Comparison of ENCODE assay signal across 31 cellular contexts in the genomic region with DNA sequence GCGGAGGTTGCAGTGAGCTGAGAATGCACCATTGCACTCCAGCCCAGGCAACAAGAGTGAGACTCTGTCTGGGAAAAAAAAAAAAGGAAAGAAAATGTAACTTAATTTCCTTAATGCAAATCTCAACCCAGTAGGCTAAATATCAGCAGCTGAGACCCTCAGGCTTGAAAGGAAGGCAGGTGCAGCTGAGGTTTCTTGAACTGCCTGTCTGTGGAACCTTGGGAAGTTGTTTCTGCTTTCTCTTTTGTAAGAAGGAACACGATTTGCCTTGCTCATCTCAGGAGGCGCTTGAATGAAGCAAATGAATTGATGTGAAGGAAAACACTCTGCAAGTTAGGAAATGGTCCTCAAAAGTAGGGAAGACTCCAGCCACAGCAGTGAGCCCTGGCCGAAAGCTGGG.
DNase-seq lines count a peak whose midpoint lies in the region; ATAC-seq and TF ChIP-seq lines count a peak whose summit lies in the region.
"Had no signal": no experiment of that assay in that cellular context is flagged by ENCODE, and none has a peak within 500 bp of the region (broad histone marks: within the 10 kb centered on the region; RNA-seq: fewer than 3 reads in every experiment).

No MANE protein-coding gene starts in this region.

- H3K36me3 ChIP-seq in DND-41 (ENCODE audit: insufficient read depth, low read length) (no peaks in the 10 kb centered on the region), neuronal stem cell (replicated peaks in 1 of 2; ENCODE audit: control insufficient read depth in 2 of 2, insufficient read depth in 2 of 2, low read length in 2 of 2) (no peaks in the 10 kb centered on the region), Caco-2 (ENCODE audit: control insufficient read depth, insufficient read depth, low read length) (no peaks in the 10 kb centered on the region)
- H3K36me3 ChIP-seq: BE2C; BLaER1; BLaER1 treated with 17β-estradiol and CSF1 and Interleukin-3, amounts not matched to agents 10 nM and 100 nM had no signal

- H3K27me3 Mint-ChIP-seq in Caco-2 (ENCODE audit: insufficient read depth, unreplicated experiment), result peaks cover 2% of the 10 kb centered on the region
- H3K27me3 Mint-ChIP-seq: B cell; CD4-positive, alpha-beta memory T cell; CD4-positive, alpha-beta T cell; CD4-positive, CD25-positive, alpha-beta regulatory T cell; CD8-positive, alpha-beta memory T cell had no signal

- no peak overlapping the region for H3K14ac ChIP-seq in neuronal stem cell (ENCODE audit: low read length)

- H4K8ac ChIP-seq in neuronal stem cell (ENCODE audit: low read depth, low read length), result no peak overlapping the region

- H3K4me3 ChIP-seq in DND-41 (ENCODE audit: low read depth in 1 of 2, low read length in 2 of 2), result peak overlapping the region in 1 of 2 experiments; percentile 7; a peak in 1 of 4 replicates
- no peak overlapping the region for H3K4me3 ChIP-seq in neuronal stem cell (ENCODE audit: low read length in 2 of 2)
- H3K4me3 ChIP-seq in Caco-2 (ENCODE audit: low read depth, low read length), result no peak overlapping the region
- H3K4me3 ChIP-seq: A549; BLaER1; BLaER1 treated with 17β-estradiol and CSF1 and Interleukin-3, amounts not matched to agents 10 nM and 100 nM had no signal

- H3K18ac ChIP-seq in neuronal stem cell (ENCODE audit: low read length), result no peak overlapping the region

- peaks cover 36% of the 10 kb centered on the region for H3K4me1 ChIP-seq in DND-41 (ENCODE audit: insufficient read depth, low read length)
- peaks cover 4 to 5% of the 10 kb centered on the region in 2 donors for H3K4me1 ChIP-seq in neuronal stem cell (ENCODE audit: control insufficient read depth in 2 of 2, insufficient read depth in 1 of 2, low read depth in 1 of 2, low read length in 2 of 2)
- H3K4me1 ChIP-seq in Caco-2, result no peaks in the 10 kb centered on the region
- H3K4me1 ChIP-seq: A549, BE2C had no signal

- H3K79me2 ChIP-seq in DND-41 (ENCODE audit: insufficient read depth, low read length), result no peaks in the 10 kb centered on the region

- peak overlapping the region; percentile 5 for H2BK120ac ChIP-seq in neuronal stem cell (ENCODE audit: low read depth, low read length)

- H3K4me2 ChIP-seq in DND-41 (ENCODE audit: insufficient read depth, low read length), result peak overlapping the region; percentile 53
- H3K4me2 ChIP-seq in neuronal stem cell (ENCODE audit: insufficient read depth, low read length, poor library complexity, severe bottlenecking), result no peak overlapping the region
- H3K4me2 ChIP-seq: A549, BLaER1 had no signal

- H3K36me3 Mint-ChIP-seq in Caco-2 (ENCODE audit: insufficient read depth, unreplicated experiment), result no peaks in the 10 kb centered on the region
- H3K36me3 Mint-ChIP-seq: CD14-positive monocyte; CD4-positive, alpha-beta memory T cell; CD4-positive, CD25-positive, alpha-beta regulatory T cell; CD8-positive, alpha-beta memory T cell; CD8-positive, alpha-beta T cell had no signal

- no peak overlapping the region for H3K4me3 Mint-ChIP-seq in Caco-2 (ENCODE audit: unreplicated experiment)
- H3K4me3 Mint-ChIP-seq: B cell; CD14-positive monocyte; CD4-positive, alpha-beta memory T cell; CD4-positive, alpha-beta T cell; CD4-positive, CD25-positive, alpha-beta regulatory T cell; CD8-positive, alpha-beta memory T cell; CD8-positive, alpha-beta T cell had no signal

- TF ChIP-seq CTCF in DND-41 (IDR thresholded peaks at IDR 0.05; ENCODE audit: borderline replicate concordance, extremely low read depth, low read length, poor library complexity, severe bottlenecking), result no peak
- TF ChIP-seq CTCF in Caco-2 (IDR thresholded peaks at IDR 0.05; ENCODE audit: insufficient read depth in 1 of 2, low read depth in 1 of 2, low read length in 1 of 2, severe bottlenecking in 1 of 2, unreplicated experiment in 1 of 2), result no peak

- intact Hi-C loops in Caco-2 (cut with micrococcal nuclease; ENCODE audit: unreplicated experiment), result no loop called here

- H4K20me1 ChIP-seq in DND-41 (ENCODE audit: insufficient read depth, low read length), result no peaks in the 10 kb centered on the region
- H4K20me1 ChIP-seq: BLaER1; BLaER1 treated with 17β-estradiol and CSF1 and Interleukin-3, amounts not matched to agents 10 nM and 100 nM had no signal

- no TSS peak for BruUV-seq in Caco-2 (replicated peaks; lab: Mats Ljungman, UMichigan)

- H3K23ac ChIP-seq in neuronal stem cell (ENCODE audit: low read depth, low read length, poor library complexity), result no peak overlapping the region

- H3K27me3 ChIP-seq in DND-41 (ENCODE audit: insufficient read depth, low read length, poor library complexity) (no peaks in the 10 kb centered on the region), neuronal stem cell (ENCODE audit: control insufficient read depth in 3 of 3, insufficient read depth in 3 of 3, low read depth in 1 of 3, low read length in 3 of 3) (no peaks in the 10 kb centered on the region), Caco-2 (replicated peaks; ENCODE audit: control insufficient read depth, insufficient read depth, low read length) (no peaks in the 10 kb centered on the region)
- H3K27me3 ChIP-seq: BE2C; BLaER1; BLaER1 treated with 17β-estradiol and CSF1 and Interleukin-3, amounts not matched to agents 10 nM and 100 nM had no signal

- POLR2A ChIA-PET in Caco-2 (lab: Charles Lee), result no interaction called here

- H2BK12ac ChIP-seq in neuronal stem cell (ENCODE audit: low read length), result no peak overlapping the region

- peak; percentile 59 for DNase-seq in DND-41
- peak; percentile 40 for DNase-seq in NAMALWA (ENCODE audit: low spot score)
- no peak for DNase-seq in neuronal stem cell (ENCODE audit: low spot score)
- DNase-seq in Caco-2, result no peak
- no peak for DNase-seq in activated CD8-positive, alpha-beta memory T cell treated with anti-CD3 and anti-CD28 coated beads for 24 hours
- DNase-seq: 8988T; ACHN; AML-193; BE2C; C1 segment of cervical spinal cord; Calu3; CD4-positive, alpha-beta memory T cell; CD4-positive, alpha-beta T cell; CD4-positive, CD25-positive, alpha-beta regulatory T cell; CD8-positive, alpha-beta memory T cell; CD8-positive, alpha-beta T cell; COR-L47; DMS 273 treated with DMSO at 0.1 percent for 48 hours; DMS153; DMS53; DMS79; DMS79 treated with DMSO at 0.1 percent for 48 hours; EL had no signal

- H3K27ac Mint-ChIP-seq in Caco-2 (ENCODE audit: unreplicated experiment), result no peak overlapping the region
- H3K27ac Mint-ChIP-seq: B cell; CD14-positive monocyte; CD4-positive, alpha-beta memory T cell; CD4-positive, alpha-beta T cell; CD4-positive, CD25-positive, alpha-beta regulatory T cell; CD8-positive, alpha-beta memory T cell; CD8-positive, alpha-beta T cell had no signal

- no peaks in the 10 kb centered on the region for H3K4me1 Mint-ChIP-seq in Caco-2 (ENCODE audit: low read depth, unreplicated experiment)
- H3K4me1 Mint-ChIP-seq: B cell; CD14-positive monocyte; CD4-positive, alpha-beta memory T cell; CD4-positive, CD25-positive, alpha-beta regulatory T cell; CD8-positive, alpha-beta memory T cell had no signal

- H3K9me3 ChIP-seq in DND-41 (ENCODE audit: insufficient read depth, low read length, severe bottlenecking) (no peaks in the 10 kb centered on the region), neuronal stem cell (replicated peaks in 1 of 2; ENCODE audit: control insufficient read depth in 2 of 2, insufficient read depth in 1 of 2, low read depth in 1 of 2, low read length in 2 of 2) (no peaks in the 10 kb centered on the region), Caco-2 (no peaks in the 10 kb centered on the region)
- H3K9me3 ChIP-seq: A549; BE2C; BLaER1; BLaER1 treated with 17β-estradiol and CSF1 and Interleukin-3, amounts not matched to agents 10 nM and 100 nM had no signal

- peaks cover 18% of the 10 kb centered on the region for H3K9me3 Mint-ChIP-seq in Caco-2 (ENCODE audit: unreplicated experiment)
- H3K9me3 Mint-ChIP-seq: CD8-positive, alpha-beta T cell had no signal

- whole genome bisulfite sequencing in neuronal stem cell (ENCODE audit: extremely low coverage in 2 of 2, insufficient read length in 2 of 2, insufficient replicate concordance in 1 of 2), 2 donors, result no CpG with 5 or more reads among the region's 4 CpGs

- no peak overlapping the region for H3K4ac ChIP-seq in neuronal stem cell (ENCODE audit: low read length)

- no peak overlapping the region for H4K91ac ChIP-seq in neuronal stem cell (ENCODE audit: low read depth, low read length, poor library complexity)

- CTCF ChIA-PET in Caco-2 (lab: Charles Lee), result no interaction called here

- no peak overlapping the region for H2BK5ac ChIP-seq in neuronal stem cell (ENCODE audit: low read length)

- no peak overlapping the region for H2AK5ac ChIP-seq in neuronal stem cell (ENCODE audit: low read depth, low read length)

- ATAC-seq in DND-41 (ENCODE audit: insufficient read depth, low read depth) (peak; percentile 85), GM21529 (IDR thresholded peaks at IDR 0.05; ENCODE audit: unreplicated experiment) (no peak)
- ATAC-seq: A549; CD8-positive, alpha-beta T cell had no signal

- peak overlapping the region; percentile 34 for H3K9ac ChIP-seq in DND-41 (ENCODE audit: low read depth, low read length)
- no peak overlapping the region for H3K9ac ChIP-seq in neuronal stem cell (ENCODE audit: low read depth, low read length, poor library complexity)
- H3K9ac ChIP-seq: BLaER1; BLaER1 treated with 17β-estradiol and CSF1 and Interleukin-3, amounts not matched to agents 10 nM and 100 nM had no signal

- H2BK15ac ChIP-seq in neuronal stem cell (ENCODE audit: low read length), result peak overlapping the region; percentile 30

- H3K79me1 ChIP-seq in neuronal stem cell (ENCODE audit: low read depth, low read length), result no peaks in the 10 kb centered on the region

- H2AFZ ChIP-seq in DND-41 (ENCODE audit: low read depth, low read length) (peak overlapping the region; percentile 61), neuronal stem cell (ENCODE audit: low read length) (no peak overlapping the region)

- H3K27ac ChIP-seq in DND-41 (ENCODE audit: low read length), result peak overlapping the region; percentile 90
- no peak overlapping the region for H3K27ac ChIP-seq in neuronal stem cell (replicated peaks; ENCODE audit: low read length)
- H3K27ac ChIP-seq: 22Rv1; A549; BLaER1; BLaER1 treated with 17β-estradiol and CSF1 and Interleukin-3, amounts not matched to agents 10 nM and 100 nM; C4-2B had no signal

Comparison
In these comparisons a context has a peak if more than half of its experiments do, and no peak if none do; other contexts are left out.
1. DNase-seq: peak in DND-41 (single experiment) and NAMALWA (single experiment); none in neuronal stem cell (single experiment), Caco-2 (0 of 2) and activated CD8-positive, alpha-beta memory T cell treated with anti-CD3 and anti-CD28 coated beads for 24 hours (single experiment).